ENCODE assay signal across 15 cellular contexts in the genomic region with DNA sequence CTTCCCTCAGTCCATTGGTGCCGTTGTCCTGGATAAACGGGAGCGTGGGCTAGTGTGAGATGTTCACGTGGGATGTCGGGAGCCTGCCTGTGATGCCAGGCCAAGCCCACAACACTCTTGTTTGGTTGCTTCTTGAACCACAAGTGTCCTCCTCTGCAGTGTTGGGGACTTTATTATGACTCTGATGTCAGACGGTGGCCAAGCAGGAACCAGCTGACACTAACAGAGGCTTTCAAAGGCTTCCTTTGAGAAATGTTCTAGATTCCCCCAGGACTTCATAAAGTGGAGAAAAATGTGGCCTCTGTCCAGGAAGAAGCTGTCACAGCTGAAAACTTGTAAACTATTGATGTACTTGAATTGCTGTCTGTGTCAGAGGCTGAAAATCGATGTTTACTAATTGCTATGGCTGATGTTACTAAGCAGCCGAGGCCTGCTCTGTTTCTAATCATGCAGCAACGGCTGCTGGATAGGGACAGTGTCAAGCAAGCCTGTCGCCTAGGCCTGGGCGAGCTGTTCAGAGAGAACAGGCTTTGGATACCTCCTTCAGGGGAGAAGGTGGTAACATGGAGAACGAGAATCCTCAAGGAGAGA.
DNase-seq lines count a peak whose midpoint lies in the region; ATAC-seq, FAIRE-seq and TF ChIP-seq lines count a peak whose summit lies in the region.
"Had no signal": no experiment of that assay in that cellular context is flagged by ENCODE, and none has a peak within 500 bp of the region (broad histone marks: within the 10 kb centered on the region; RNA-seq: fewer than 3 reads in every experiment).

No MANE protein-coding gene starts in this region.

- ATAC-seq in HG03196 (IDR thresholded peaks at IDR 0.05; ENCODE audit: unreplicated experiment), result no peak
- ATAC-seq in GM21576 (IDR thresholded peaks at IDR 0.05; ENCODE audit: unreplicated experiment), result no peak
- no peak for ATAC-seq in GM19324 (IDR thresholded peaks at IDR 0.05; ENCODE audit: low FRiP score, unreplicated experiment)
- ATAC-seq in HG02759 (IDR thresholded peaks at IDR 0.05; ENCODE audit: unreplicated experiment), result no peak
- ATAC-seq: activated CD4-positive, CD25-positive, alpha-beta regulatory T cell treated with anti-CD3 and anti-CD28 coated beads, Interleukin-2, amount 50 U/mL, for 24 hours had no signal

- H3K9me3 ChIP-seq in right atrium auricular region (no peaks in the 10 kb centered on the region), osteoblast (ENCODE audit: low read depth, low read length) (no peaks in the 10 kb centered on the region)
- H3K9me3 ChIP-seq: neutrophil had no signal

- H3K79me2 ChIP-seq in osteoblast (ENCODE audit: insufficient read depth, low read length), result peaks cover 2% of the 10 kb centered on the region

- H3K27ac ChIP-seq in right atrium auricular region, result peak overlapping the region; percentile 52 to 59
- H3K27ac ChIP-seq in osteoblast (ENCODE audit: low read depth, low read length), result no peak overlapping the region
- H3K27ac ChIP-seq: neutrophil, SK-N-MC had no signal

- FAIRE-seq in bronchial epithelial cell (lab: Jason Lieb, UNC), result peak; percentile 62
- FAIRE-seq: frontal cortex had no signal

- peaks cover 6% of the 10 kb centered on the region for H4K20me1 ChIP-seq in osteoblast (ENCODE audit: insufficient read depth, low read length)

- no peak overlapping the region for H3K4me2 ChIP-seq in osteoblast (ENCODE audit: insufficient read depth, low read length)

- H3K36me3 ChIP-seq in bronchial epithelial cell (ENCODE audit: control insufficient read depth, insufficient read depth, low read length) (peaks cover 8% of the 10 kb centered on the region), right atrium auricular region (no peaks in the 10 kb centered on the region), osteoblast (ENCODE audit: insufficient read depth, low read length) (peaks cover 11% of the 10 kb centered on the region)

- peaks cover 0 to 27% of the 10 kb centered on the region in 2 donors for H3K4me1 ChIP-seq in right atrium auricular region
- H3K4me1 ChIP-seq in osteoblast (ENCODE audit: insufficient read depth, low read length), result no peaks in the 10 kb centered on the region

- TF ChIP-seq CTCF in AG10803 (conservative IDR thresholded peaks at IDR 0.05; ENCODE audit: low read length) (no peak), bronchial epithelial cell (IDR thresholded peaks at IDR 0.05; ENCODE audit: insufficient read depth, low read length, severe bottlenecking) (no peak), right atrium auricular region (IDR thresholded peaks at IDR 0.05) (no peak), osteoblast (IDR thresholded peaks at IDR 0.05; ENCODE audit: extremely low read depth, low read depth, low read length) (no peak)

- H2AFZ ChIP-seq in osteoblast (ENCODE audit: low read length), result peak overlapping the region; percentile 16

- H3K4me3 ChIP-seq in AG10803 (ENCODE audit: low read length) (no peak overlapping the region), bronchial epithelial cell (ENCODE audit: low read depth, low read length) (no peak overlapping the region), right atrium auricular region (no peak overlapping the region), osteoblast (ENCODE audit: insufficient read depth, low read length) (no peak overlapping the region)
- H3K4me3 ChIP-seq: SK-N-MC had no signal

- DNase-seq in AG10803 (ENCODE audit: low read depth), result peak; percentile 82
- DNase-seq in bronchial epithelial cell (ENCODE audit: low read depth), result no peak
- no peak for DNase-seq in right atrium auricular region (ENCODE audit: low spot score)
- DNase-seq in osteoblast (ENCODE audit: insufficient read length, low spot score, missing footprints), result no peak
- DNase-seq: AML-193; H9; NK-92 treated with Interleukin-12 subunit alpha and Interleukin-12 subunit beta, amount 100 ng/mL, for 24 hours had no signal

- H3K27me3 ChIP-seq in bronchial epithelial cell (ENCODE audit: control insufficient read depth, insufficient read depth, low read length) (no peaks in the 10 kb centered on the region), right atrium auricular region (no peaks in the 10 kb centered on the region), osteoblast (ENCODE audit: insufficient read depth, low read length) (no peaks in the 10 kb centered on the region)
- H3K27me3 ChIP-seq: neutrophil had no signal
